In the genomic region with DNA sequence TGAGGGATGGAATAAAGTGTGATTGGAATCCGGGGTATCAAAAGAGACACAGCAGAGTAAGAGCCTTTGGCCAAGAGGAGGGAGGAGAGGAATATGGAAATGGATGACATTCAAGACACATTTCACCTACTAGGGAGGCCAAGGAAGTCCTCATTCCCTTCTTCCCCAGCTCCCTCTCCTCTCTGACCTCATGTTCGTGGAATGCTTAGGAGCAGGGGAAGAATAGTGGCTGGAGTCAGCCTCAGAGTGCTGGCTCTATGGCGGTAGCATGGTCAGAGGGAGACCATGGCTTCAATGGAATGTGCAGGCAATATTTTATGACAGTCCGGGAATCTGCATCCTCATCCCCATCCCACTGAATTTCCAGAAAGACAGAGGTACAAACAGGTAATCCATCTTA, we compare ENCODE assay signal across 1 cellular context.
TF ChIP-seq lines count a peak whose summit lies in the region.

No MANE protein-coding gene starts in this region.

TF ChIP-seq in WTC11, 78 proteins besides CTCF, POLR2A, EP300 and RAD21:
- TF ChIP-seq, protein P1, sequence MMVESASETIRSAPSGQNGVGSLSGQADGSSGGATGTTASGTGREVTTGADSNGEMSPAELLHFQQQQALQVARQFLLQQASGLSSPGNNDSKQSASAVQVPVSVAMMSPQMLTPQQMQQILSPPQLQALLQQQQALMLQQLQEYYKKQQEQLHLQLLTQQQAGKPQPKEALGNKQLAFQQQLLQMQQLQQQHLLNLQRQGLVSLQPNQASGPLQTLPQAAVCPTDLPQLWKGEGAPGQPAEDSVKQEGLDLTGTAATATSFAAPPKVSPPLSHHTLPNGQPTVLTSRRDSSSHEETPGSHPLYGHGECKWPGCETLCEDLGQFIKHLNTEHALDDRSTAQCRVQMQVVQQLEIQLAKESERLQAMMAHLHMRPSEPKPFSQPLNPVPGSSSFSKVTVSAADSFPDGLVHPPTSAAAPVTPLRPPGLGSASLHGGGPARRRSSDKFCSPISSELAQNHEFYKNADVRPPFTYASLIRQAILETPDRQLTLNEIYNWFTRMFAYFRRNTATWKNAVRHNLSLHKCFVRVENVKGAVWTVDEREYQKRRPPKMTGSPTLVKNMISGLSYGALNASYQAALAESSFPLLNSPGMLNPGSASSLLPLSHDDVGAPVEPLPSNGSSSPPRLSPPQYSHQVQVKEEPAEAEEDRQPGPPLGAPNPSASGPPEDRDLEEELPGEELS (CRISPR knock-in tag; IDR thresholded peaks at IDR 0.05): no peak
- TF ChIP-seq ZNF671 (CRISPR knock-in tag; IDR thresholded peaks at IDR 0.05) (no peak), ZNF423 (CRISPR knock-in tag; IDR thresholded peaks at IDR 0.05) (no peak), ZNF232 (CRISPR knock-in tag; IDR thresholded peaks at IDR 0.05) (no peak), ZNF263 (CRISPR knock-in tag; IDR thresholded peaks at IDR 0.05; ENCODE audit: low read depth) (no peak)
- TF ChIP-seq, protein P2, sequence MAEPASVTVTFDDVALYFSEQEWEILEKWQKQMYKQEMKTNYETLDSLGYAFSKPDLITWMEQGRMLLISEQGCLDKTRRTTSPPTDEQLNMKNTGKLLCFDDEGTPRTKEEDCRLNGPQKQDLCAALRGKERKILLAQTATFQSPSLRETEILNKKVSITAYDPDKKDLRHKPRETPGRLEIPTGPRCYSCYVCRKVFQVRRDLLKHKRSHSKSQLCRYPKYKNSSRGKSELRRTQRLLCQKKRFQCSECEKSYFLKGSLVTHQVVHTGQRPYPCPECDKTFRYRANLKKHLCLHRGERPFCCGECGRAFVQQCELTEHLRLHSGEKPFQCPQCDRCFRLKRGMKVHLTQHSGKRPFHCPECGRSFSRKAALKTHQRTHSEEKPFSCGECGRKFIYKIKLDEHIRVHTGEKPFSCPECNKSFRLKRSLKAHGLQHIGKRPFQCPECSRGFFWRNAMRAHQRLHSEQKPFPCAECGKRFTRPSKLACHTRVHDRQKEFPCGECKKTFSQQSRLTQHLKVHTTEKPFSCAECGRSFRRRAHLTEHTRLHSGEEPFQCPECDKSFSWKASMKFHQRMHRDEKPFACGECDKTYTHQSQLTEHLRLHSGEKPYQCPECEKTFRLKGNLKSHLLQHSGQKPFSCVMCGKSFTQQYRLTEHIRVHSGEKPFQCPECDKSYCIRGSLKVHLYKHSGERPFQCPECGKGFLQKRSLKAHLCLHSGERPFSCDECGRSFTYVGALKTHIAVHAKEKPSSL (CRISPR knock-in tag; conservative IDR thresholded peaks at IDR 0.05): no peak
- TF ChIP-seq, protein P3, sequence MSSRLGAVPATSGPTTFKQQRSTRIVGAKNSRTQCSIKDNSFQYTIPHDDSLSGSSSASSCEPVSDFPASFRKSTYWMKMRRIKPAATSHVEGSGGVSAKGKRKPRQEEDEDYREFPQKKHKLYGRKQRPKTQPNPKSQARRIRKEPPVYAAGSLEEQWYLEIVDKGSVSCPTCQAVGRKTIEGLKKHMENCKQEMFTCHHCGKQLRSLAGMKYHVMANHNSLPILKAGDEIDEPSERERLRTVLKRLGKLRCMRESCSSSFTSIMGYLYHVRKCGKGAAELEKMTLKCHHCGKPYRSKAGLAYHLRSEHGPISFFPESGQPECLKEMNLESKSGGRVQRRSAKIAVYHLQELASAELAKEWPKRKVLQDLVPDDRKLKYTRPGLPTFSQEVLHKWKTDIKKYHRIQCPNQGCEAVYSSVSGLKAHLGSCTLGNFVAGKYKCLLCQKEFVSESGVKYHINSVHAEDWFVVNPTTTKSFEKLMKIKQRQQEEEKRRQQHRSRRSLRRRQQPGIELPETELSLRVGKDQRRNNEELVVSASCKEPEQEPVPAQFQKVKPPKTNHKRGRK (CRISPR knock-in tag; IDR thresholded peaks at IDR 0.05; ENCODE audit: borderline replicate concordance): no peak
